9 cellular contexts compared by ENCODE assay signal in the genomic region with DNA sequence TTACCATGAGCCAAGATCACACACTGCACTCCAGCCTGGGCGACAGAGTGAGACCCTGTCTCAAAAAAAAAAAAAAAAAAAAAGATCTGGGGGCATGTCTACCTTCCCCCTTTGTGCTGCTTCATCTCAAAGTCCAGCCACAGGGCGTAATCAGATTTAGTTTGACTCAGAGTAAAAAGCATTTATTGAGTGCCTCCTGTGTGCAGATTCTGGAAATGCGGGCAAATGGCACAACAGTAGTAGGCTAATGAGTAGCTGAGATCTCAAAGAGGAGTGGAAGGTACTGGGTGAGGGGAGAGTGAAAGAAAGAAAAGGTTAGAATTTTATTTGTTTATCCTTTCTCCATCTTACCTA. TPM values are rescaled to one million over a fixed set of nuclear protein-coding genes. Genes with fewer than 3 reads are reported as not detected.
DNase-seq lines count a peak whose midpoint lies in the region; ATAC-seq, FAIRE-seq and TF ChIP-seq lines count a peak whose summit lies in the region.
"Had no signal": no experiment of that assay in that cellular context is flagged by ENCODE, and none has a peak within 500 bp of the region (broad histone marks: within the 10 kb centered on the region; RNA-seq: fewer than 3 reads in every experiment).

No MANE protein-coding gene starts in this region.

- TF ChIP-seq CTCF in GM12878 (IDR thresholded peaks at IDR 0.05 in 2 of 3, conservative IDR thresholded peaks at IDR 0.05 in 1 of 3; ENCODE audit: control insufficient read depth in 2 of 3, extremely low read depth in 1 of 3, insufficient read depth in 1 of 3, low read depth in 3 of 3, low read length in 3 of 3), result peak; percentile 2 to 29 (median 5); a peak in 2 of 6 replicates
- peak in 3 of 4 donors; percentile 9 to 16 (median 11) for TF ChIP-seq CTCF in right lobe of liver (IDR thresholded peaks at IDR 0.05)
- peak; percentile 45 for TF ChIP-seq CTCF in type B pancreatic cell (conservative IDR thresholded peaks at IDR 0.05)

- peak overlapping the region; percentile 3 for H3K4me3 Mint-ChIP-seq in activated naive CD8-positive, alpha-beta T cell
- H3K4me3 Mint-ChIP-seq in activated naive CD8-positive, alpha-beta T cell treated with anti-CD3 and anti-CD28 coated beads for 36 hours, result no peak overlapping the region
- peak overlapping the region; percentile 48 for H3K4me3 Mint-ChIP-seq in type B pancreatic cell

- POLR2A ChIA-PET in GM12878 (lab: Charles Lee), result interaction anchor here (0.5 to 5.8 kb wide), 3 partner anchors 10 to 256 kb away, joined by 3 to 50 read pairs (median 4); no protein-coding TSS in a partner anchor

- RAD21 ChIA-PET in GM12878 (lab: Charles Lee; ENCODE audit: unreplicated experiment), result interaction anchor here (0.6 to 7.0 kb wide), 4 partner anchors 11 to 95 kb away, joined by 3 to 155 read pairs (median 22); a partner anchor contains a TSS

- H3K36me3 Mint-ChIP-seq in activated naive CD8-positive, alpha-beta T cell, result no peaks in the 10 kb centered on the region
- H3K36me3 Mint-ChIP-seq in activated naive CD8-positive, alpha-beta T cell treated with anti-CD3 and anti-CD28 coated beads for 36 hours, result no peaks in the 10 kb centered on the region
- H3K36me3 Mint-ChIP-seq in type B pancreatic cell, result no peaks in the 10 kb centered on the region

- TF ChIP-seq EP300 in GM12878 (IDR thresholded peaks at IDR 0.05; ENCODE audit: borderline replicate concordance in 1 of 2, control insufficient read depth in 1 of 2, low read depth in 2 of 2, low read length in 2 of 2), result no peak

- intact Hi-C loops in GM12878 (cut with micrococcal nuclease; ENCODE audit: unreplicated experiment), result no loop called here
- intact Hi-C loops in right lobe of liver (cut with DNase I), result no loop called here

- no peak overlapping the region for H3K4me3 ChIP-seq in GM12878
- no peak overlapping the region for H3K4me3 ChIP-seq in right lobe of liver

- H2AFZ ChIP-seq in GM12878 (ENCODE audit: control insufficient read depth, low read depth, low read length), result no peak overlapping the region

- no peaks in the 10 kb centered on the region for H3K79me2 ChIP-seq in GM12878 (ENCODE audit: control insufficient read depth, insufficient read depth, low read length)

- H3K9me3 ChIP-seq in GM12878 (replicated peaks; ENCODE audit: control insufficient read depth, insufficient read depth, low read length) (no peaks in the 10 kb centered on the region), right lobe of liver (no peaks in the 10 kb centered on the region)

- no peaks in the 10 kb centered on the region for H3K36me3 ChIP-seq in GM12878 (ENCODE audit: control insufficient read depth in 2 of 2, insufficient read depth in 2 of 2, low read length in 1 of 2)
- no peaks in the 10 kb centered on the region for H3K36me3 ChIP-seq in right lobe of liver

- H3K27me3 Mint-ChIP-seq in activated naive CD8-positive, alpha-beta T cell, result no peaks in the 10 kb centered on the region
- H3K27me3 Mint-ChIP-seq in activated naive CD8-positive, alpha-beta T cell treated with anti-CD3 and anti-CD28 coated beads for 36 hours, result no peaks in the 10 kb centered on the region
- no peaks in the 10 kb centered on the region for H3K27me3 Mint-ChIP-seq in type B pancreatic cell

- no peaks in the 10 kb centered on the region for H3K9me3 Mint-ChIP-seq in activated naive CD8-positive, alpha-beta T cell (ENCODE audit: low read depth)
- H3K9me3 Mint-ChIP-seq in activated naive CD8-positive, alpha-beta T cell treated with anti-CD3 and anti-CD28 coated beads for 36 hours, result no peaks in the 10 kb centered on the region
- no peaks in the 10 kb centered on the region for H3K9me3 Mint-ChIP-seq in type B pancreatic cell

- H3K27me3 ChIP-seq in GM12878 (replicated peaks in 1 of 2; ENCODE audit: control insufficient read depth in 2 of 2, insufficient read depth in 2 of 2, low read length in 1 of 2) (no peaks in the 10 kb centered on the region), right lobe of liver (no peaks in the 10 kb centered on the region)

- H3K27ac ChIP-seq in GM12878 (ENCODE audit: control insufficient read depth, insufficient read depth) (no peak overlapping the region), right lobe of liver (peak overlapping the region; percentile 90 to 91 (median 90))

- H4K20me1 ChIP-seq in GM12878 (ENCODE audit: control insufficient read depth, insufficient read depth), result no peaks in the 10 kb centered on the region

- no peak for DNase-seq in activated naive CD8-positive, alpha-beta T cell treated with anti-CD3 and anti-CD28 coated beads for 36 hours
- DNase-seq in GM12878 (ENCODE audit: low read depth, low spot score) (no peak), right lobe of liver (no peak), type B pancreatic cell (ENCODE audit: extremely low spot score, unreplicated experiment) (no peak), midbrain (lab: John Stamatoyannopoulos, UW) (no peak), NCI-H2227 (lab: John Stamatoyannopoulos, UW; ENCODE audit: unreplicated experiment) (no peak)
- DNase-seq: COR-L47 had no signal

- ATAC-seq in GM12878 (no peak), right lobe of liver (no peak), HG03469 (IDR thresholded peaks at IDR 0.05; ENCODE audit: unreplicated experiment) (no peak)

- H3K4me1 Mint-ChIP-seq in activated naive CD8-positive, alpha-beta T cell (ENCODE audit: low read depth), result peaks cover 88% of the 10 kb centered on the region
- peaks cover 85% of the 10 kb centered on the region for H3K4me1 Mint-ChIP-seq in activated naive CD8-positive, alpha-beta T cell treated with anti-CD3 and anti-CD28 coated beads for 36 hours
- H3K4me1 Mint-ChIP-seq in type B pancreatic cell (ENCODE audit: unreplicated experiment), result peaks cover 69% of the 10 kb centered on the region

- no peak for FAIRE-seq in GM12878 (lab: Jason Lieb, UNC)

- WGBS in GM12878 (ENCODE audit: insufficient coverage, insufficient replicate concordance, low lambda C conversion rate, missing lambda C conversion rate), result 98% methylated on average over 3 of the region's 3 CpGs
- 87% methylated on average over 3 of the region's 3 CpGs for WGBS in right lobe of liver (ENCODE audit: insufficient coverage, low coverage, low lambda C conversion rate, missing lambda C conversion rate)

- no TSS peak for BruUV-seq in GM12878 (replicated peaks; lab: Mats Ljungman, UMichigan)

- H3K4me2 ChIP-seq in GM12878 (ENCODE audit: control insufficient read depth, insufficient read depth), result no peak overlapping the region

- TF ChIP-seq POLR2A in GM12878 (IDR thresholded peaks at IDR 0.05; ENCODE audit: low read depth, low read length) (no peak), right lobe of liver (IDR thresholded peaks at IDR 0.05) (no peak)

- no peak for TF ChIP-seq RAD21 in GM12878 (IDR thresholded peaks at IDR 0.05; ENCODE audit: insufficient read depth, low read depth, low read length)

- in situ Hi-C loops in GM12878 (cut with MboI), result no loop called here

- SMC1A ChIA-PET in GM12878 (lab: Charles Lee; ENCODE audit: uncharacterized antibody, unreplicated experiment), result interaction anchor here (6.0 to 8.0 kb wide), 3 partner anchors 11 to 58 kb away, joined by 56 to 177 read pairs (median 132); a partner anchor contains a TSS

- H3K4me1 ChIP-seq in GM12878 (ENCODE audit: control insufficient read depth, insufficient read depth, low read length) (peaks cover 59% of the 10 kb centered on the region), right lobe of liver (peaks cover 2 to 68% (median 37%) of the 10 kb centered on the region in 4 donors)

- CTCF ChIA-PET in GM12878 (lab: Yijun Ruan, JAX), result interaction anchor here (1.2 to 7.9 kb wide), 7 partner anchors 10 to 96 kb away, joined by 3 to 367 read pairs (median 87); a partner anchor contains a TSS

- peak overlapping the region; percentile 66 for H3K27ac Mint-ChIP-seq in activated naive CD8-positive, alpha-beta T cell
- no peak overlapping the region for H3K27ac Mint-ChIP-seq in activated naive CD8-positive, alpha-beta T cell treated with anti-CD3 and anti-CD28 coated beads for 36 hours
- peak overlapping the region; percentile 93 for H3K27ac Mint-ChIP-seq in type B pancreatic cell

- no peak overlapping the region for H3K9ac ChIP-seq in GM12878 (ENCODE audit: control insufficient read depth, insufficient read depth, low read length)

RNA-seq across cellular contexts. Expression of a gene that starts 9.1 kb away (rescaled TPM):
- total RNA-seq in activated naive CD8-positive, alpha-beta T cell treated with anti-CD3 and anti-CD28 coated beads for 36 hours, result 1 to 10 TPM; 4.8 to 5.8 TPM
- 5.0 TPM in 2 replicates for total RNA-seq in GM12878 (2013; cell fraction: nucleolus; rRNA removed)
- total RNA-seq in GM12878 (2014; rRNA removed) (0.49 and 1.0 TPM in 2 replicates), GM12878 (2014; rRNA removed; fragmentation: Illumina TruSeq; extraction: Trizol) (0.31 and 0.37 TPM in 2 replicates), GM12878 (2021) (3.4 and 3.6 TPM in 2 replicates), right lobe of liver (10 to 100 TPM in 4 of 6 experiments, 1 to 10 TPM in 2; 6.9 to 29.8 (median 16.0) TPM), type B pancreatic cell (ENCODE audit: low replicate concordance) (5.7 and 9.5 TPM in 2 replicates)
- 0.85 TPM for polyA plus RNA-seq in GM12878 (2011; ENCODE audit: low read depth)
- polyA plus RNA-seq in GM12878 (2011; rRNA removed) (0.17 and 0.41 TPM in 2 replicates), GM12878 (2014; fragmentation: Illumina TruSeq; extraction: Trizol) (0.44 and 1.8 TPM in 2 replicates), GM12878 (2014; fragmentation: Nextera tagmentation; extraction: Ambion mirVana) (under 1 TPM; 0.10 to 0.33 TPM), GM12878 (2014; rRNA removed) (0.87 and 1.2 TPM in 2 replicates), GM12878 (2016; fragmentation: Nextera tagmentation; extraction: Ambion mirVana) (1 to 10 TPM; 1.8 to 2.6 TPM)
- polyA plus RNA-seq in GM12878 (2011; cell fraction: cytosol; rRNA removed), result 0.67 and 1.2 TPM in 2 replicates
- 5.1 and 5.9 TPM in 2 replicates for polyA plus RNA-seq in GM12878 (2011; cell fraction: nucleus; rRNA removed)
- polyA plus RNA-seq in GM12878 (2012), result 2.0 and 3.6 TPM in 2 replicates
- polyA minus RNA-seq in GM12878 (2011; rRNA and poly(A)+ RNA removed), result 1.0 and 1.4 TPM in 2 replicates
- 2.1 TPM in 2 replicates for polyA minus RNA-seq in GM12878 (2011; cell fraction: cytosol; rRNA and poly(A)+ RNA removed)
- polyA minus RNA-seq in GM12878 (2011; cell fraction: nucleus; rRNA and poly(A)+ RNA removed), result 3.1 and 6.0 TPM in 2 replicates

RNA-seq across cellular contexts. Expression of a gene that starts 12.3 kb away (rescaled TPM):
- 10 to 100 TPM; 62.7 to 66.7 TPM for total RNA-seq in activated naive CD8-positive, alpha-beta T cell treated with anti-CD3 and anti-CD28 coated beads for 36 hours
- 146 and 147 TPM in 2 replicates for total RNA-seq in GM12878 (2013; cell fraction: nucleolus; rRNA removed)
- total RNA-seq in GM12878 (2014; rRNA removed) (56.3 and 57.6 TPM in 2 replicates), GM12878 (2014; rRNA removed; fragmentation: Illumina TruSeq; extraction: Trizol) (56.4 and 56.5 TPM in 2 replicates), GM12878 (2021) (47.8 and 50.6 TPM in 2 replicates), right lobe of liver (10 to 100 TPM; 31.1 to 43.8 (median 36.0) TPM), type B pancreatic cell (ENCODE audit: low replicate concordance) (86.3 and 128 TPM in 2 replicates)
- 38.1 TPM for polyA plus RNA-seq in GM12878 (2011; ENCODE audit: low read depth)
- polyA plus RNA-seq in GM12878 (2011; rRNA removed) (80.9 and 101 TPM in 2 replicates), GM12878 (2014; fragmentation: Illumina TruSeq; extraction: Trizol) (95.2 and 110 TPM in 2 replicates), GM12878 (2014; fragmentation: Nextera tagmentation; extraction: Ambion mirVana) (10 to 100 TPM; 11.1 to 18.0 TPM), GM12878 (2014; rRNA removed) (52.0 and 53.1 TPM in 2 replicates), GM12878 (2016; fragmentation: Nextera tagmentation; extraction: Ambion mirVana) (1 to 10 TPM; 6.1 to 9.5 TPM)
- polyA plus RNA-seq in GM12878 (2011; cell fraction: cytosol; rRNA removed), result 34.6 and 35.7 TPM in 2 replicates
- polyA plus RNA-seq in GM12878 (2011; cell fraction: nucleus; rRNA removed), result 220 and 227 TPM in 2 replicates
- 45.9 and 51.6 TPM in 2 replicates for polyA plus RNA-seq in GM12878 (2012)
- polyA minus RNA-seq in GM12878 (2011; rRNA and poly(A)+ RNA removed), result 33.0 and 40.5 TPM in 2 replicates
- 16.6 and 20.3 TPM in 2 replicates for polyA minus RNA-seq in GM12878 (2011; cell fraction: cytosol; rRNA and poly(A)+ RNA removed)
- polyA minus RNA-seq in GM12878 (2011; cell fraction: nucleus; rRNA and poly(A)+ RNA removed), result 30.2 and 34.7 TPM in 2 replicates

RNA-seq across cellular contexts. Expression of a gene that starts 30.9 kb away (rescaled TPM):
- total RNA-seq in activated naive CD8-positive, alpha-beta T cell treated with anti-CD3 and anti-CD28 coated beads for 36 hours, result 10 to 100 TPM; 74.5 to 77.0 TPM
- 135 and 156 TPM in 2 replicates for total RNA-seq in GM12878 (2013; cell fraction: nucleolus; rRNA removed)
- total RNA-seq in GM12878 (2014; rRNA removed), result 31.8 and 37.6 TPM in 2 replicates
- 31.9 and 33.7 TPM in 2 replicates for total RNA-seq in GM12878 (2014; rRNA removed; fragmentation: Illumina TruSeq; extraction: Trizol)
- 42.9 and 49.0 TPM in 2 replicates for total RNA-seq in GM12878 (2021)
- 30.2 TPM for polyA plus RNA-seq in GM12878 (2011; ENCODE audit: low read depth)
- polyA plus RNA-seq in GM12878 (2011; rRNA removed), result 40.3 and 60.0 TPM in 2 replicates
- 39.7 and 54.1 TPM in 2 replicates for polyA plus RNA-seq in GM12878 (2011; cell fraction: cytosol; rRNA removed)
- polyA plus RNA-seq in GM12878 (2011; cell fraction: nucleus; rRNA removed), result 126 and 159 TPM in 2 replicates
- polyA plus RNA-seq in GM12878 (2012), result 40.4 and 44.5 TPM in 2 replicates
- 52.4 and 59.7 TPM in 2 replicates for polyA plus RNA-seq in GM12878 (2014; fragmentation: Illumina TruSeq; extraction: Trizol)
- 10 to 100 TPM; 12.7 to 16.4 TPM for polyA plus RNA-seq in GM12878 (2014; fragmentation: Nextera tagmentation; extraction: Ambion mirVana)
- 30.2 and 34.3 TPM in 2 replicates for polyA plus RNA-seq in GM12878 (2014; rRNA removed)
- polyA plus RNA-seq in GM12878 (2016; fragmentation: Nextera tagmentation; extraction: Ambion mirVana), result 10 to 100 TPM; 52.6 to 53.4 TPM
- polyA minus RNA-seq in GM12878 (2011; rRNA and poly(A)+ RNA removed), result 40.6 and 41.8 TPM in 2 replicates
- 9.0 and 22.5 TPM in 2 replicates for polyA minus RNA-seq in GM12878 (2011; cell fraction: cytosol; rRNA and poly(A)+ RNA removed)
- polyA minus RNA-seq in GM12878 (2011; cell fraction: nucleus; rRNA and poly(A)+ RNA removed), result 33.4 and 39.4 TPM in 2 replicates
- total RNA-seq in right lobe of liver, result 10 to 100 TPM; 19.6 to 31.5 (median 25.9) TPM
- 63.0 and 101 TPM in 2 replicates for total RNA-seq in type B pancreatic cell (ENCODE audit: low replicate concordance)

RNA-seq across cellular contexts. Expression of a gene that starts 46.7 kb away (rescaled TPM):
- total RNA-seq in activated naive CD8-positive, alpha-beta T cell treated with anti-CD3 and anti-CD28 coated beads for 36 hours, result 10 to 100 TPM; 11.4 to 12.1 TPM
- 3.8 and 5.5 TPM in 2 replicates for total RNA-seq in GM12878 (2013; cell fraction: nucleolus; rRNA removed)
- total RNA-seq in GM12878 (2014; rRNA removed) (0.65 and 0.68 TPM in 2 replicates), GM12878 (2014; rRNA removed; fragmentation: Illumina TruSeq; extraction: Trizol) (0.63 and 0.64 TPM in 2 replicates), GM12878 (2021) (1.5 and 2.0 TPM in 2 replicates), right lobe of liver (1 to 10 TPM; 3.7 to 9.4 (median 7.7) TPM), type B pancreatic cell (ENCODE audit: low replicate concordance) (18.3 and 37.0 TPM in 2 replicates)
- 1.2 TPM for polyA plus RNA-seq in GM12878 (2011; ENCODE audit: low read depth)
- polyA plus RNA-seq in GM12878 (2011; rRNA removed) (0.81 and 1.1 TPM in 2 replicates), GM12878 (2014; fragmentation: Illumina TruSeq; extraction: Trizol) (1.0 and 1.2 TPM in 2 replicates), GM12878 (2014; fragmentation: Nextera tagmentation; extraction: Ambion mirVana) (under 1 TPM; 0.03 to 0.07 TPM), GM12878 (2014; rRNA removed) (0.64 and 0.81 TPM in 2 replicates), GM12878 (2016; fragmentation: Nextera tagmentation; extraction: Ambion mirVana) (under 1 TPM; 0.07 to 0.64 TPM)
- 1.5 TPM in 2 replicates for polyA plus RNA-seq in GM12878 (2011; cell fraction: cytosol; rRNA removed)
- 1.1 and 1.4 TPM in 2 replicates for polyA plus RNA-seq in GM12878 (2011; cell fraction: nucleus; rRNA removed)
- 1.9 and 2.2 TPM in 2 replicates for polyA plus RNA-seq in GM12878 (2012)
- polyA minus RNA-seq in GM12878 (2011; rRNA and poly(A)+ RNA removed), result 1.1 and 1.4 TPM in 2 replicates
- polyA minus RNA-seq in GM12878 (2011; cell fraction: cytosol; rRNA and poly(A)+ RNA removed), result 0.42 and 0.80 TPM in 2 replicates
- polyA minus RNA-seq in GM12878 (2011; cell fraction: nucleus; rRNA and poly(A)+ RNA removed), result 0.48 and 0.57 TPM in 2 replicates

RNA-seq across cellular contexts. Expression of a gene that starts 55.2 kb away (rescaled TPM):
- total RNA-seq in activated naive CD8-positive, alpha-beta T cell treated with anti-CD3 and anti-CD28 coated beads for 36 hours, result 100 to 1,000 TPM; 103 to 107 TPM
- 191 and 225 TPM in 2 replicates for total RNA-seq in GM12878 (2013; cell fraction: nucleolus; rRNA removed)
- total RNA-seq in GM12878 (2014; rRNA removed) (33.5 and 40.6 TPM in 2 replicates), GM12878 (2014; rRNA removed; fragmentation: Illumina TruSeq; extraction: Trizol) (32.8 and 35.3 TPM in 2 replicates), GM12878 (2021) (74.1 and 84.7 TPM in 2 replicates), right lobe of liver (10 to 100 TPM; 29.0 to 38.2 (median 35.9) TPM), type B pancreatic cell (ENCODE audit: low replicate concordance) (93.2 and 123 TPM in 2 replicates)
- 47.6 TPM for polyA plus RNA-seq in GM12878 (2011; ENCODE audit: low read depth)
- polyA plus RNA-seq in GM12878 (2011; rRNA removed) (31.1 and 74.8 TPM in 2 replicates), GM12878 (2014; fragmentation: Illumina TruSeq; extraction: Trizol) (77.0 and 85.1 TPM in 2 replicates), GM12878 (2014; fragmentation: Nextera tagmentation; extraction: Ambion mirVana) (10 to 100 TPM in 1 of 2 experiments, 1 to 10 TPM in 1; 5.4 to 10.3 TPM), GM12878 (2014; rRNA removed) (58.6 and 75.5 TPM in 2 replicates), GM12878 (2016; fragmentation: Nextera tagmentation; extraction: Ambion mirVana) (10 to 100 TPM; 89.9 to 97.4 TPM)
- polyA plus RNA-seq in GM12878 (2011; cell fraction: cytosol; rRNA removed), result 78.2 and 80.7 TPM in 2 replicates
- 270 and 289 TPM in 2 replicates for polyA plus RNA-seq in GM12878 (2011; cell fraction: nucleus; rRNA removed)
- 54.5 and 59.0 TPM in 2 replicates for polyA plus RNA-seq in GM12878 (2012)
- 93.6 and 96.4 TPM in 2 replicates for polyA minus RNA-seq in GM12878 (2011; rRNA and poly(A)+ RNA removed)
- polyA minus RNA-seq in GM12878 (2011; cell fraction: cytosol; rRNA and poly(A)+ RNA removed), result 54.1 and 61.4 TPM in 2 replicates
- 104 and 143 TPM in 2 replicates for polyA minus RNA-seq in GM12878 (2011; cell fraction: nucleus; rRNA and poly(A)+ RNA removed)
